In the genomic region with DNA sequence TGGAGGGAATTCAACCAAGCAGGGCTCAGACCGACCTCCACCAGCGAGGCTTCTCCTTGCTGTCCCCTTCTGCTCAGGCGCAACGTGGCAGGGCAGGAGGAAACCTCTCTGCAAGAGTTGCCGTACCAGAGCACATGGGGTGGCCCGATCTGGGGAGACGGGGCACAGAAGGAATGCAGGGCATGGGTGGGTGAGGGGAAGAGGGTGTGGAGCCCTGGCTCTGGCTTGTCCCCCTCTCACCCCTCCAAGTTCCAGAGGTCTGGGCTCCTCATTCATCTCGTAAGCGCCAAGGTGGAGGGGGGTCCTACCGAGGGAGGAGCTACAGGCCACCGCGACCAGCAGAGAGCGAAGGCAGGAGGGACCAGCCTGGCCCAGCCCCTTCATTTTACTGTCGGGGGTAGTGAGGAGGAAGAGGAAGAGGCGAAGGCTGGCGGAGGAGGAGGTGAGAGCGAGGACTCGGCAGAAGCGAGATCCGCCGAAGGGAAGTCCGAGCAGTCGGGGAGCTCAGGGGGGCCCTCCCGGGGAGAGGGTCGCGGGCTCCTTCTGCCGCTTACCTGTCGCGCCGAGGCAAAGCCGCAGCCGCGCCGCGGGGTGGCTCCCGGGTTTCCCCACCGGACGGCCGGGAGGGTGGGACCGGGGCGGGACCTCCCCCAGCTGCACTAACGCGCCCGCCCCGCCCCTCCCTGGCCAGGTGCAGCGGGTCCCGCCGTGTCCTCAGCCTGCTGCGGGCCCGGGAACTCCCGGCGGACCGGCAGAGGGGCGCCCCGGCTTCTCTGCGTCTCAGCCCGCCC, we compare ENCODE assay signal across 8 cellular contexts. TPM values are rescaled to one million over a fixed set of nuclear protein-coding genes. Genes with fewer than 3 reads are reported as not detected.
DNase-seq lines count a peak whose midpoint lies in the region; ATAC-seq and TF ChIP-seq lines count a peak whose summit lies in the region.

TSS of gene GALNT6 (minus strand) at position 360 of the 791 bp plus-strand sequence. CDS start 11,625 bp downstream, outside the sequence.

- DNase-seq in NCI-H1417 (lab: John Stamatoyannopoulos, UW) (peak; percentile 27 to 63 (median 58)), NCI-H1417 treated with DMSO at 0.1 percent for 48 hours (lab: John Stamatoyannopoulos, UW) (no peak), Panc1 (ENCODE audit: low read depth, low spot score) (no peak), fibroblast of villous mesenchyme (ENCODE audit: low read depth) (no peak), osteocyte (ENCODE audit: extremely low spot score, unreplicated experiment) (no peak), tibial artery (no peak)
- DNase-seq in activated T-helper 1 cell treated with anti-CD3 and anti-CD28 coated beads, Interleukin-12 subunit alpha, Interleukin-12 subunit beta, Interleukin-2, Interleukin-4 antibody, amounts not matched to agents 30 ng/mL and 10 ng/mL and 1 ng/mL, durations not matched to agents 14 hours and 24 hours and 36 hours (ENCODE audit: low spot score) = peak; percentile 64

- H3K4me1 ChIP-seq in Panc1 (ENCODE audit: control insufficient read depth, insufficient read depth, low read length) (peaks cover 6% of the 10 kb centered on the region; the same call in 1 of the 2 replicates), tibial artery (peaks cover 0 to 28% (median 14%) of the 10 kb centered on the region in 4 donors)

- peak within 1 kb of the TSS; percentile 90 for H3K4me3 Mint-ChIP-seq in activated T-helper 1 cell treated with anti-CD3 and anti-CD28 coated beads, Interleukin-12 subunit alpha, Interleukin-12 subunit beta, Interleukin-2, Interleukin-4 antibody, amounts not matched to agents 30 ng/mL and 10 ng/mL and 1 ng/mL, durations not matched to agents 14 hours and 24 hours and 36 hours
- H3K4me3 Mint-ChIP-seq in osteocyte (ENCODE audit: unreplicated experiment) = peak within 1 kb of the TSS; percentile 79

- H3K27ac ChIP-seq in Panc1 (ENCODE audit: low read length) (no peak within 1 kb of the TSS), tibial artery (peak within 1 kb of the TSS in 1 of 2 donors; percentile 16)

- CTCF ChIA-PET in Panc1 (lab: Charles Lee) = no interaction called here

- peaks cover 73% of the 10 kb centered on the region for H3K4me1 Mint-ChIP-seq in activated T-helper 1 cell treated with anti-CD3 and anti-CD28 coated beads, Interleukin-12 subunit alpha, Interleukin-12 subunit beta, Interleukin-2, Interleukin-4 antibody, amounts not matched to agents 30 ng/mL and 10 ng/mL and 1 ng/mL, durations not matched to agents 14 hours and 24 hours and 36 hours (ENCODE audit: low read depth)
- peaks cover 47% of the 10 kb centered on the region for H3K4me1 Mint-ChIP-seq in osteocyte (ENCODE audit: unreplicated experiment)

- TF ChIP-seq CTCF in Panc1 (IDR thresholded peaks at IDR 0.05) (no peak), fibroblast of villous mesenchyme (IDR thresholded peaks at IDR 0.05; ENCODE audit: insufficient read depth, low read depth, low read length) (no peak), osteocyte (IDR thresholded peaks at IDR 0.05) (no peak), tibial artery (IDR thresholded peaks at IDR 0.05) (no peak)

- peaks cover 2% of the 10 kb centered on the region for H3K27me3 Mint-ChIP-seq in activated T-helper 1 cell treated with anti-CD3 and anti-CD28 coated beads, Interleukin-12 subunit alpha, Interleukin-12 subunit beta, Interleukin-2, Interleukin-4 antibody, amounts not matched to agents 30 ng/mL and 10 ng/mL and 1 ng/mL, durations not matched to agents 14 hours and 24 hours and 36 hours (ENCODE audit: insufficient read depth)
- no peaks in the 10 kb centered on the region for H3K27me3 Mint-ChIP-seq in osteocyte (ENCODE audit: unreplicated experiment)

- H3K9me3 ChIP-seq in Panc1 (ENCODE audit: control insufficient read depth, insufficient read depth, low read depth, low read length) (no peaks in the 10 kb centered on the region), tibial artery (no peaks in the 10 kb centered on the region)

- H3K27me3 ChIP-seq in Panc1 (ENCODE audit: control insufficient read depth, insufficient read depth, low read length) (no peaks in the 10 kb centered on the region), tibial artery (peaks cover 0 to 25% of the 10 kb centered on the region in 2 donors)

- peaks cover 3% of the 10 kb centered on the region; the same call in 1 of the 2 replicates for H3K36me3 ChIP-seq in Panc1 (ENCODE audit: control insufficient read depth, insufficient read depth, low read length)
- H3K36me3 ChIP-seq in tibial artery = no peaks in the 10 kb centered on the region

- in situ Hi-C loops in Panc1 (cut with HindIII; ENCODE audit: low pct_unique_long_range_greater_than_20kb, low sequenced_read_pairs) = no loop called here

- H3K4me3 ChIP-seq in Panc1 (ENCODE audit: low read depth in 2 of 2, low read length in 2 of 2) (peak within 1 kb of the TSS; percentile 48 to 65), fibroblast of villous mesenchyme (ENCODE audit: low read depth, low read length) (peak within 1 kb of the TSS; percentile 62), tibial artery (peak within 1 kb of the TSS; percentile 51 to 56)

- ATAC-seq in HG03097 (IDR thresholded peaks at IDR 0.05; ENCODE audit: low FRiP score, unreplicated experiment) = peak; percentile 28
- peak; percentile 81 for ATAC-seq in Panc1

- BruUV-seq in Panc1 (replicated peaks; lab: Mats Ljungman, UMichigan) = no TSS peak

- H3K36me3 Mint-ChIP-seq in activated T-helper 1 cell treated with anti-CD3 and anti-CD28 coated beads, Interleukin-12 subunit alpha, Interleukin-12 subunit beta, Interleukin-2, Interleukin-4 antibody, amounts not matched to agents 30 ng/mL and 10 ng/mL and 1 ng/mL, durations not matched to agents 14 hours and 24 hours and 36 hours (ENCODE audit: low read depth) = no peaks in the 10 kb centered on the region
- H3K36me3 Mint-ChIP-seq in osteocyte (ENCODE audit: unreplicated experiment) = no peaks in the 10 kb centered on the region

- intact Hi-C loops in Panc1 (cut with micrococcal nuclease; ENCODE audit: unreplicated experiment) (no loop called here), tibial artery (cut with DNase I; ENCODE audit: low total_unique reads) (no loop called here)
- intact Hi-C loops in activated T-helper 1 cell treated with anti-CD3 and anti-CD28 coated beads, Interleukin-12 subunit alpha, Interleukin-12 subunit beta, Interleukin-2, Interleukin-4 antibody, amounts not matched to agents 30 ng/mL and 10 ng/mL and 1 ng/mL, durations not matched to agents 14 hours and 24 hours and 36 hours (cut with micrococcal nuclease) = loop anchor here (1.0 to 10.0 kb wide), 2 partner anchors 22 to 584 kb away; no protein-coding TSS in a partner anchor

- H3K9me3 Mint-ChIP-seq in activated T-helper 1 cell treated with anti-CD3 and anti-CD28 coated beads, Interleukin-12 subunit alpha, Interleukin-12 subunit beta, Interleukin-2, Interleukin-4 antibody, amounts not matched to agents 30 ng/mL and 10 ng/mL and 1 ng/mL, durations not matched to agents 14 hours and 24 hours and 36 hours = no peaks in the 10 kb centered on the region
- no peaks in the 10 kb centered on the region for H3K9me3 Mint-ChIP-seq in osteocyte (ENCODE audit: unreplicated experiment)

- H3K27ac Mint-ChIP-seq in activated T-helper 1 cell treated with anti-CD3 and anti-CD28 coated beads, Interleukin-12 subunit alpha, Interleukin-12 subunit beta, Interleukin-2, Interleukin-4 antibody, amounts not matched to agents 30 ng/mL and 10 ng/mL and 1 ng/mL, durations not matched to agents 14 hours and 24 hours and 36 hours = peak within 1 kb of the TSS; percentile 81
- peak within 1 kb of the TSS; percentile 34 for H3K27ac Mint-ChIP-seq in osteocyte (ENCODE audit: unreplicated experiment)

- POLR2A ChIA-PET in Panc1 (lab: Charles Lee) = no interaction called here

RNA-seq across cellular contexts. Expression of gene GALNT6, which starts in this region (rescaled TPM):
- 6.5 TPM for total RNA-seq in Panc1 (2021; ENCODE audit: unreplicated experiment)
- 3.3 TPM for polyA plus RNA-seq in Panc1 (2012; ENCODE audit: insufficient read length)
- 11.9 and 12.4 TPM in 2 replicates for total RNA-seq in activated T-helper 1 cell treated with anti-CD3 and anti-CD28 coated beads, Interleukin-12 subunit alpha, Interleukin-12 subunit beta, Interleukin-2, Interleukin-4 antibody, amounts not matched to agents 30 ng/mL and 10 ng/mL and 1 ng/mL, durations not matched to agents 14 hours and 24 hours and 36 hours
- total RNA-seq in fibroblast of villous mesenchyme = 32.2 and 66.9 TPM in 2 replicates
- 0.71 and 0.94 TPM in 2 replicates for total RNA-seq in osteocyte

Comparison
In these comparisons a context has a peak if more than half of its experiments do, and no peak if none do; other contexts are left out.
1. DNase-seq: peak in NCI-H1417 (3 of 3) and activated T-helper 1 cell treated with anti-CD3 and anti-CD28 coated beads, Interleukin-12 subunit alpha, Interleukin-12 subunit beta, Interleukin-2, Interleukin-4 antibody, amounts not matched to agents 30 ng/mL and 10 ng/mL and 1 ng/mL, durations not matched to agents 14 hours and 24 hours and 36 hours (single experiment); none in NCI-H1417 treated with DMSO at 0.1 percent for 48 hours (single experiment), Panc1 (single experiment), fibroblast of villous mesenchyme (single experiment), osteocyte (single experiment) and tibial artery (0 of 2).
2. Peak in every context shown above with its lines, with median percentiles within 50 percentile points of each other: H3K4me3 ChIP-seq.